ENCODE assay signal across 8 cellular contexts in the genomic region with DNA sequence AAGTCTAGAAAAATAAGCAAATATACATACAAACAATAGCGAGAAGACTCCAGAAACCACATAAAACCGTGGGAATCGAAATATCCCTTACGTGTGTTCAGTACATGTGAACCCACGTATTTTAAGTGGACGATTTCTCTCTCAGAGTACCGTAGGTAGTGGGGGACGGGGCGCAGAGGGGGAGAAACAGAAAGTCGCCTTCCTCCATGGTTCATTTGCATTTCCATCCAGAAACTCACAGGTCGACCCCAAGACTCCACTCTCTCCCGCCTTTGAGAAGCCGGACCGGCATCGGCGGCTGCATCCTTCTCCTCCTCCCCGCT. TPM values are rescaled to one million over a fixed set of nuclear protein-coding genes. Genes with fewer than 3 reads are reported as not detected.
DNase-seq lines count a peak whose midpoint lies in the region; ATAC-seq, FAIRE-seq and TF ChIP-seq lines count a peak whose summit lies in the region.

No MANE protein-coding gene starts in this region.

- H3K9me3 ChIP-seq in Panc1 (ENCODE audit: control insufficient read depth, insufficient read depth, low read depth, low read length) (no peaks in the 10 kb centered on the region), esophagus squamous epithelium (no peaks in the 10 kb centered on the region), prostate gland (no peaks in the 10 kb centered on the region)

- H3K27me3 ChIP-seq in Panc1 (ENCODE audit: control insufficient read depth, insufficient read depth, low read length) (peaks cover 4% of the 10 kb centered on the region), esophagus squamous epithelium (peaks cover 0 to 30% (median 0%) of the 10 kb centered on the region in 4 donors), prostate gland (replicated peaks; ENCODE audit: insufficient read depth) (no peaks in the 10 kb centered on the region)

- DNase-seq in Panc1 (ENCODE audit: low read depth, low spot score) (no peak), esophagus squamous epithelium (lab: John Stamatoyannopoulos, UW) (no peak), prostate gland (ENCODE audit: low spot score) (no peak), putamen (ENCODE audit: low spot score) (no peak), frontal cortex (ENCODE audit: low spot score in 2 of 2) (no peak), SW 1271 (lab: John Stamatoyannopoulos, UW) (no peak), activated gamma-delta T cell (lab: John Stamatoyannopoulos, UW) (no peak)

- intact Hi-C loops in Panc1 (cut with micrococcal nuclease; ENCODE audit: unreplicated experiment) = loop anchor here (10.0 kb wide), 1 partner anchor 112 kb away; no protein-coding TSS in a partner anchor
- intact Hi-C loops in esophagus squamous epithelium (cut with DNase I) = no loop called here
- intact Hi-C loops in prostate gland (cut with DNase I) = no loop called here

- ATAC-seq in Panc1 = 0 out of 2 replicates have a peak, but pooled peaks have one; percentile 2

- no peak for TF ChIP-seq POLR2A in esophagus squamous epithelium (IDR thresholded peaks at IDR 0.05)
- no peak for TF ChIP-seq POLR2A in prostate gland (IDR thresholded peaks at IDR 0.05)

- 3 to 10% methylated on average over 11 to 17 of the region's 17 CpGs for WGBS in esophagus squamous epithelium, 2 donors
- WGBS in prostate gland = 6% methylated on average over 17 of the region's 17 CpGs

- BruUV-seq in Panc1 (replicated peaks; lab: Mats Ljungman, UMichigan) = no TSS peak

- in situ Hi-C loops in Panc1 (cut with HindIII; ENCODE audit: low pct_unique_long_range_greater_than_20kb, low sequenced_read_pairs) = no loop called here

- H3K4me3 ChIP-seq in GM08714 (ENCODE audit: low read length) = peak overlapping the region; percentile 49
- peak overlapping the region; percentile 53 to 81 for H3K4me3 ChIP-seq in Panc1 (ENCODE audit: low read depth in 2 of 2, low read length in 2 of 2)
- peak overlapping the region; percentile 27 to 80 (median 58) for H3K4me3 ChIP-seq in esophagus squamous epithelium
- peak overlapping the region; percentile 49 to 58 for H3K4me3 ChIP-seq in prostate gland

- CTCF ChIA-PET in Panc1 (lab: Charles Lee) = no interaction called here

- H3K4me1 ChIP-seq in Panc1 (ENCODE audit: control insufficient read depth, insufficient read depth, low read length) (peaks cover 5% of the 10 kb centered on the region; the same call in 1 of the 2 replicates), esophagus squamous epithelium (peaks cover 0 to 16% (median 5%) of the 10 kb centered on the region in 3 donors), prostate gland (replicated peaks) (no peaks in the 10 kb centered on the region)

- peak; percentile 38; the same call in 1 of the 2 replicates for TF ChIP-seq CTCF in Panc1 (IDR thresholded peaks at IDR 0.05)
- TF ChIP-seq CTCF in esophagus squamous epithelium (IDR thresholded peaks at IDR 0.05) = peak in 1 of 6 experiments; percentile 25
- no peak for TF ChIP-seq CTCF in prostate gland (IDR thresholded peaks at IDR 0.05)

- FAIRE-seq in frontal cortex (lab: Jason Lieb, UNC) = no peak

- no peaks in the 10 kb centered on the region; the same call in 1 of the 2 replicates for H3K36me3 ChIP-seq in Panc1 (ENCODE audit: control insufficient read depth, insufficient read depth, low read length)
- no peaks in the 10 kb centered on the region for H3K36me3 ChIP-seq in esophagus squamous epithelium
- H3K36me3 ChIP-seq in prostate gland = no peaks in the 10 kb centered on the region

- H3K27ac ChIP-seq in Panc1 (ENCODE audit: low read length) (no peak overlapping the region), esophagus squamous epithelium (peak overlapping the region in 3 of 4 donors; percentile 50 to 84 (median 81)), prostate gland (peak overlapping the region; percentile 43 to 49)

- POLR2A ChIA-PET in Panc1 (lab: Charles Lee) = no interaction called here

RNA-seq across cellular contexts. Expression of a gene that starts 0.5 kb away (rescaled TPM):
- total RNA-seq in Panc1 (2021; ENCODE audit: unreplicated experiment) (6.8 TPM), esophagus squamous epithelium (10 to 100 TPM in 1 of 4 donors, 1 to 10 TPM in 2, under 1 TPM in 1; 0.76 to 12.6 (median 3.2) TPM), prostate gland (10 to 100 TPM; 17.8 to 18.9 TPM), frontal cortex (0.41 TPM)
- polyA plus RNA-seq in Panc1 (2012; ENCODE audit: insufficient read length) = 1.7 TPM
